Comparison of ENCODE assay signal across 8 cellular contexts in genomic region chr6:32685603-32686002, GRCh38. TPM values are rescaled to one million over a fixed set of nuclear protein-coding genes. Genes with fewer than 3 reads are reported as not detected.
DNase-seq lines count a peak whose midpoint lies in the region; ATAC-seq and TF ChIP-seq lines count a peak whose summit lies in the region.

No MANE protein-coding gene starts in this region.

- no peaks in the 10 kb centered on the region for H3K4me1 ChIP-seq in left ventricle myocardium inferior

- H3K4me3 ChIP-seq in left ventricle myocardium inferior, result no peak overlapping the region

- peaks cover 9% of the 10 kb centered on the region for H3K27me3 Mint-ChIP-seq in activated CD8-positive, alpha-beta T cell treated with anti-CD3 and anti-CD28 coated beads, Interleukin-2, amount 10 ng/mL, durations not matched to agents 7 days and 5 days (ENCODE audit: low read depth)

- H3K36me3 Mint-ChIP-seq in activated CD8-positive, alpha-beta T cell treated with anti-CD3 and anti-CD28 coated beads, Interleukin-2, amount 10 ng/mL, durations not matched to agents 7 days and 5 days (ENCODE audit: low read depth), result peaks cover 13% of the 10 kb centered on the region

- peaks cover 25% of the 10 kb centered on the region for H3K27me3 ChIP-seq in left ventricle myocardium inferior (ENCODE audit: low read depth)

- no peaks in the 10 kb centered on the region for H3K9me3 Mint-ChIP-seq in activated CD8-positive, alpha-beta T cell treated with anti-CD3 and anti-CD28 coated beads, Interleukin-2, amount 10 ng/mL, durations not matched to agents 7 days and 5 days (ENCODE audit: insufficient read depth)

- CTCF ChIA-PET in activated CD8-positive, alpha-beta T cell treated with anti-CD3 and anti-CD28 coated beads, Interleukin-2, amount 10 ng/mL, durations not matched to agents 7 days and 5 days (lab: Charles Lee), result interaction anchor here (0.6 to 1.9 kb wide), 4 partner anchors 63 to 430 kb away, joined by 3 to 5 read pairs (median 3); no protein-coding TSS in a partner anchor

- peaks cover 43% of the 10 kb centered on the region for H3K4me1 Mint-ChIP-seq in activated CD8-positive, alpha-beta T cell treated with anti-CD3 and anti-CD28 coated beads, Interleukin-2, amount 10 ng/mL, durations not matched to agents 7 days and 5 days (ENCODE audit: low read depth)

- ATAC-seq in HG03108 (IDR thresholded peaks at IDR 0.05; ENCODE audit: unreplicated experiment), result peak; percentile 76
- peak; percentile 91 for ATAC-seq in activated CD8-positive, alpha-beta T cell treated with anti-CD3 and anti-CD28 coated beads, Interleukin-2, amount 10 ng/mL, durations not matched to agents 7 days and 5 days

- H3K9me3 ChIP-seq in left ventricle myocardium inferior (replicated peaks), result no peaks in the 10 kb centered on the region

- intact Hi-C loops in left ventricle myocardium inferior (cut with micrococcal nuclease), result no loop called here

- peak overlapping the region; percentile 5 for H3K4me3 Mint-ChIP-seq in activated CD8-positive, alpha-beta T cell treated with anti-CD3 and anti-CD28 coated beads, Interleukin-2, amount 10 ng/mL, durations not matched to agents 7 days and 5 days

- no peak overlapping the region for H3K27ac ChIP-seq in left ventricle myocardium inferior (replicated peaks)

- peak overlapping the region; percentile 21 for H3K27ac Mint-ChIP-seq in activated CD8-positive, alpha-beta T cell treated with anti-CD3 and anti-CD28 coated beads, Interleukin-2, amount 10 ng/mL, durations not matched to agents 7 days and 5 days

- H3K36me3 ChIP-seq in left ventricle myocardium inferior, result no peaks in the 10 kb centered on the region

- DNase-seq in stimulated activated naive CD4-positive, alpha-beta T cell (lab: John Stamatoyannopoulos, UW), result peak in 5 of 6 experiments; percentile 6 to 72 (median 66)
- DNase-seq in stimulated activated naive CD4-positive, alpha-beta T cell treated with Interleukin-2 at 50 U/mL for 16 hours (lab: John Stamatoyannopoulos, UW), result no peak
- peak; percentile 64 for DNase-seq in activated CD8-positive, alpha-beta T cell treated with anti-CD3 and anti-CD28 coated beads, Interleukin-2, amount 10 ng/mL, durations not matched to agents 7 days and 5 days
- DNase-seq in cerebellar cortex (ENCODE audit: low spot score) (no peak), NCI-H2081 (lab: John Stamatoyannopoulos, UW) (no peak), left ventricle myocardium inferior (no peak)
- DNase-seq in activated CD8-positive, alpha-beta memory T cell treated with anti-CD3 and anti-CD28 coated beads, Interleukin-2, amount 50 U/mL, for 4 hours, result no peak

- no peak for TF ChIP-seq CTCF in left ventricle myocardium inferior (IDR thresholded peaks at IDR 0.05; ENCODE audit: borderline replicate concordance)

- POLR2A ChIA-PET in activated CD8-positive, alpha-beta T cell treated with anti-CD3 and anti-CD28 coated beads, Interleukin-2, amount 10 ng/mL, durations not matched to agents 7 days and 5 days (lab: Charles Lee), result no interaction called here

RNA-seq across cellular contexts. Expression of gene HLA-DQB1, which starts 19.1 kb away (rescaled TPM):
- 10 to 100 TPM; 13.4 to 15.1 TPM for total RNA-seq in activated CD8-positive, alpha-beta T cell treated with anti-CD3 and anti-CD28 coated beads, Interleukin-2, amount 10 ng/mL, durations not matched to agents 7 days and 5 days
- 2.0 TPM for total RNA-seq in left ventricle myocardium inferior

RNA-seq across cellular contexts. Expression of gene HLA-DQA1, which starts 48.4 kb away (rescaled TPM):
- 1 to 10 TPM; 2.7 to 3.4 TPM for total RNA-seq in activated CD8-positive, alpha-beta T cell treated with anti-CD3 and anti-CD28 coated beads, Interleukin-2, amount 10 ng/mL, durations not matched to agents 7 days and 5 days
- total RNA-seq in left ventricle myocardium inferior, result 5.4 TPM

RNA-seq across cellular contexts. Expression of gene HLA-DQA2, which starts 55.6 kb away (rescaled TPM):
- not detected for total RNA-seq in activated CD8-positive, alpha-beta T cell treated with anti-CD3 and anti-CD28 coated beads, Interleukin-2, amount 10 ng/mL, durations not matched to agents 7 days and 5 days
- total RNA-seq in left ventricle myocardium inferior, result 1.8 TPM

Comparison
In these comparisons a context has a peak if more than half of its experiments do, and no peak if none do; other contexts are left out.
1. DNase-seq: peak in stimulated activated naive CD4-positive, alpha-beta T cell (5 of 6) and activated CD8-positive, alpha-beta T cell treated with anti-CD3 and anti-CD28 coated beads, Interleukin-2, amount 10 ng/mL, durations not matched to agents 7 days and 5 days (single experiment); none in stimulated activated naive CD4-positive, alpha-beta T cell treated with Interleukin-2 at 50 U/mL for 16 hours (single experiment), cerebellar cortex (single experiment), NCI-H2081 (0 of 2), left ventricle myocardium inferior (single experiment) and activated CD8-positive, alpha-beta memory T cell treated with anti-CD3 and anti-CD28 coated beads, Interleukin-2, amount 50 U/mL, for 4 hours (single experiment).